2 cellular contexts compared by ENCODE assay signal in genomic region chr9:87711857-87712800, GRCh38.
TF ChIP-seq lines count a peak whose summit lies in the region.

No MANE protein-coding gene starts in this region.

TF ChIP-seq in K562, 482 proteins besides CTCF, POLR2A, EP300 and RAD21 (continued from another document):
- TF ChIP-seq ZNF592 (IDR thresholded peaks at IDR 0.05) (peak; percentile 79), ZNF395 (CRISPR knock-in tag; IDR thresholded peaks at IDR 0.05) (peak; percentile 57; the same call in 1 of the 2 replicates), NR2C2 (CRISPR knock-in tag; IDR thresholded peaks at IDR 0.05) (no peak), NR2C2 (tag; IDR thresholded peaks at IDR 0.05) (peak; percentile 22; the same call in 1 of the 2 replicates), USF2 (CRISPR knock-in tag; IDR thresholded peaks at IDR 0.05) (peak; percentile 12; the same call in 1 of the 2 replicates)

TF ChIP-seq in liver, 16 proteins besides CTCF, POLR2A, EP300 and RAD21 (continued from another document):
- TF ChIP-seq REST (IDR thresholded peaks at IDR 0.05): no peak
- TF ChIP-seq HNF4G (IDR thresholded peaks at IDR 0.05): no peak
- no peak for TF ChIP-seq TAF1 (conservative IDR thresholded peaks at IDR 0.05)
- no peak for TF ChIP-seq SP1 (IDR thresholded peaks at IDR 0.05)
- no peak for TF ChIP-seq ATF3 (IDR thresholded peaks at IDR 0.05)
- TF ChIP-seq FOXA1 (IDR thresholded peaks at IDR 0.05): no peak
- TF ChIP-seq JUND (IDR thresholded peaks at IDR 0.05): no peak
- no peak for TF ChIP-seq FOXA2 (IDR thresholded peaks at IDR 0.05)
- TF ChIP-seq MAX (IDR thresholded peaks at IDR 0.05): no peak
- TF ChIP-seq EGR1 (IDR thresholded peaks at IDR 0.05; ENCODE audit: low read depth in 2 of 2): no peak
- TF ChIP-seq HNF4A (conservative IDR thresholded peaks at IDR 0.05): no peak
